Comparison of ENCODE assay signal across 9 cellular contexts in genomic region chr16:78002915-78003538, GRCh38. TPM values are rescaled to one million over a fixed set of nuclear protein-coding genes. Genes with fewer than 3 reads are reported as not detected.
DNase-seq lines count a peak whose midpoint lies in the region; ATAC-seq and TF ChIP-seq lines count a peak whose summit lies in the region.
"Had no signal": no experiment of that assay in that cellular context is flagged by ENCODE, and none has a peak within 500 bp of the region (broad histone marks: within the 10 kb centered on the region; RNA-seq: fewer than 3 reads in every experiment).

No MANE protein-coding gene starts in this region.

- H3K36me3 ChIP-seq in CD4-positive, alpha-beta memory T cell (ENCODE audit: insufficient read depth, low read length) = no peaks in the 10 kb centered on the region
- H3K36me3 ChIP-seq in lung (ENCODE audit: control insufficient read depth in 2 of 2, insufficient read depth in 2 of 2, low read length in 2 of 2) = no peaks in the 10 kb centered on the region

- peak; percentile 47 to 59 (median 51) for DNase-seq in CD4-positive, alpha-beta memory T cell
- DNase-seq in NCI-H524 (lab: John Stamatoyannopoulos, UW) = peak; percentile 92 to 97
- peak; percentile 92 for DNase-seq in activated CD4-positive, alpha-beta T cell treated with anti-CD3 and anti-CD28 coated beads, Interleukin-2, amount 10 ng/mL, durations not matched to agents 24 days and 14 days
- DNase-seq in ecto neural progenitor cell (ENCODE audit: low spot score) = peak; percentile 92
- peak; percentile 82 for DNase-seq in lung (ENCODE audit: low spot score)
- DNase-seq in stimulated activated CD8-positive, alpha-beta memory T cell treated with anti-CD3 and anti-CD28 coated beads, Interleukin-12 subunit alpha, Interleukin-12 subunit beta, amount 100 ng/mL, for 24 hours (ENCODE audit: extremely low read depth) = peak; percentile 19

- H3K27ac Mint-ChIP-seq in CD4-positive, alpha-beta memory T cell = peak overlapping the region in 1 of 7 donors; percentile 62
- H3K27ac Mint-ChIP-seq in activated CD4-positive, alpha-beta T cell treated with anti-CD3 and anti-CD28 coated beads, Interleukin-2, amount 10 ng/mL, durations not matched to agents 24 days and 14 days = no peak overlapping the region

- H3K4me1 ChIP-seq in CD4-positive, alpha-beta memory T cell (ENCODE audit: insufficient read depth, low read length) = no peaks in the 10 kb centered on the region
- no peaks in the 10 kb centered on the region for H3K4me1 ChIP-seq in lung (ENCODE audit: control insufficient read depth in 2 of 2, insufficient read depth in 2 of 2, low read length in 2 of 2)

- H3K27me3 Mint-ChIP-seq in CD4-positive, alpha-beta memory T cell = peaks cover 5 to 8% of the 10 kb centered on the region in 2 donors
- no peaks in the 10 kb centered on the region for H3K27me3 Mint-ChIP-seq in activated CD4-positive, alpha-beta T cell treated with anti-CD3 and anti-CD28 coated beads, Interleukin-2, amount 10 ng/mL, durations not matched to agents 24 days and 14 days

- WGBS in lung, 2 donors = 19 to 20% methylated on average over 11 of the region's 11 CpGs

- H3K9me3 ChIP-seq in CD4-positive, alpha-beta memory T cell (ENCODE audit: control insufficient read depth in 1 of 2, low read length in 2 of 2) = no peaks in the 10 kb centered on the region
- peaks cover 0 to 1% of the 10 kb centered on the region in 2 donors for H3K9me3 ChIP-seq in lung (ENCODE audit: control insufficient read depth in 2 of 2, insufficient read depth in 1 of 2, low read length in 1 of 2)

- ATAC-seq in GM19372 (IDR thresholded peaks at IDR 0.05; ENCODE audit: low read depth, unreplicated experiment) (peak; percentile 98), HG03442 (IDR thresholded peaks at IDR 0.05; ENCODE audit: unreplicated experiment) (peak; percentile 99), lung (ENCODE audit: insufficient read depth, low FRiP score) (peak; percentile 92)

- peaks cover 0 to 5% (median 1%) of the 10 kb centered on the region in 4 donors for H3K4me1 Mint-ChIP-seq in CD4-positive, alpha-beta memory T cell
- peaks cover 3% of the 10 kb centered on the region for H3K4me1 Mint-ChIP-seq in activated CD4-positive, alpha-beta T cell treated with anti-CD3 and anti-CD28 coated beads, Interleukin-2, amount 10 ng/mL, durations not matched to agents 24 days and 14 days

- H3K27me3 ChIP-seq in CD4-positive, alpha-beta memory T cell (ENCODE audit: insufficient read depth, low read length) = no peaks in the 10 kb centered on the region
- H3K27me3 ChIP-seq in lung (ENCODE audit: control insufficient read depth, insufficient read depth) = no peaks in the 10 kb centered on the region

- no peak overlapping the region for H3K4me3 ChIP-seq in CD4-positive, alpha-beta memory T cell (ENCODE audit: low read length in 2 of 2)
- no peak overlapping the region for H3K4me3 ChIP-seq in lung

- no peak overlapping the region for H3K4me3 Mint-ChIP-seq in CD4-positive, alpha-beta memory T cell
- H3K4me3 Mint-ChIP-seq in activated CD4-positive, alpha-beta T cell treated with anti-CD3 and anti-CD28 coated beads, Interleukin-2, amount 10 ng/mL, durations not matched to agents 24 days and 14 days = no peak overlapping the region

- CTCF ChIA-PET in CD4-positive, alpha-beta memory T cell (lab: Charles Lee; ENCODE audit: partially characterized antibody) = interaction anchor here (0.6 to 4.8 kb wide), 24 partner anchors 9 to 338 kb away, joined by 3 to 34 read pairs (median 5); no protein-coding TSS in a partner anchor

- peaks cover 0 to 4% (median 0%) of the 10 kb centered on the region in 8 donors for H3K9me3 Mint-ChIP-seq in CD4-positive, alpha-beta memory T cell
- H3K9me3 Mint-ChIP-seq in activated CD4-positive, alpha-beta T cell treated with anti-CD3 and anti-CD28 coated beads, Interleukin-2, amount 10 ng/mL, durations not matched to agents 24 days and 14 days = no peaks in the 10 kb centered on the region

- H3K27ac ChIP-seq in CD4-positive, alpha-beta memory T cell (ENCODE audit: low read depth, low read length) = no peak overlapping the region
- H3K27ac ChIP-seq in lung (ENCODE audit: low read depth in 1 of 2, low read length in 1 of 2) = no peak overlapping the region

- TF ChIP-seq CTCF in lung (IDR thresholded peaks at IDR 0.05; ENCODE audit: control extremely low read depth, extremely low read depth) = peak; percentile 28

- POLR2A ChIA-PET in CD4-positive, alpha-beta memory T cell (lab: Charles Lee; ENCODE audit: partially characterized antibody) = no interaction called here

- no peaks in the 10 kb centered on the region for H3K36me3 Mint-ChIP-seq in CD4-positive, alpha-beta memory T cell
- H3K36me3 Mint-ChIP-seq in activated CD4-positive, alpha-beta T cell treated with anti-CD3 and anti-CD28 coated beads, Interleukin-2, amount 10 ng/mL, durations not matched to agents 24 days and 14 days (ENCODE audit: low read depth) = no peaks in the 10 kb centered on the region

- intact Hi-C loops in CD4-positive, alpha-beta memory T cell (cut with micrococcal nuclease) = loop anchor here (1.0 kb wide), 2 partner anchors 32 to 328 kb away; no protein-coding TSS in a partner anchor
- intact Hi-C loops in activated CD4-positive, alpha-beta T cell treated with anti-CD3 and anti-CD28 coated beads, Interleukin-2, amount 10 ng/mL, durations not matched to agents 24 days and 14 days (cut with micrococcal nuclease) = loop anchor here (1.0 kb wide), 1 partner anchor 328 kb away; no protein-coding TSS in a partner anchor

RNA-seq across cellular contexts. Expression of gene CLEC3A, which starts 19.3 kb away (rescaled TPM):
- total RNA-seq in CD4-positive, alpha-beta memory T cell = not detected
- polyA plus RNA-seq in CD4-positive, alpha-beta memory T cell = not detected
- total RNA-seq in activated CD4-positive, alpha-beta T cell treated with anti-CD3 and anti-CD28 coated beads, Interleukin-2, amount 10 ng/mL, durations not matched to agents 24 days and 14 days = not detected in 2 replicates
- not detected for total RNA-seq in lung
- not detected for polyA plus RNA-seq in lung
- total RNA-seq: activated CD8-positive, alpha-beta memory T cell treated with anti-CD3 and anti-CD28 coated beads for 36 hours had no signal

Comparison
In these comparisons a context has a peak if more than half of its experiments do, and no peak if none do; other contexts are left out.
1. DNase-seq: peak in every context shown above with its lines; median percentile 94 in NCI-H524; 92 in activated CD4-positive, alpha-beta T cell treated with anti-CD3 and anti-CD28 coated beads, Interleukin-2, amount 10 ng/mL, durations not matched to agents 24 days and 14 days; 92 in ecto neural progenitor cell; 82 in lung; 51 in CD4-positive, alpha-beta memory T cell; 19 in stimulated activated CD8-positive, alpha-beta memory T cell treated with anti-CD3 and anti-CD28 coated beads, Interleukin-12 subunit alpha, Interleukin-12 subunit beta, amount 100 ng/mL, for 24 hours.